ENCODE assay signal across 14 cellular contexts in the genomic region with DNA sequence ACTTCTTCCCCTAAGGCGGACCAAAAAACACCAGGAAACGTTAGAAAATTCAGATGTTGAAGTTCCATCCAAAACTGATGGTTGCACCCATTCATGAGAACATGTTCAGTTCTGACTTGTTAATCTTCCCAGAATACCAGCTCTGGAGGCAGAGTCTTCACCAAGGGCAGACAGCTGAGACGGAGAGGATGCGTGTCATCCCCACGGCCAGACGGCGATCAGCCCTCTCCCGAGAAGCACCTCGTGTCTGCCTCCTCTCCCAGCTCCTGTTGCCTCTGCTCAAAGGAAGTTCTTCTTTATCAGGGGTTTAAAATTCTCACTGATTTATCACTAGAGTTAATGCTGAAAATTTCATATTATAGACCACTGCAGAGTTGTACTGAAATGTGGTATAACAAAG.
"Had no signal": no experiment of that assay in that cellular context is flagged by ENCODE, and none has a peak within 500 bp of the region (broad histone marks: within the 10 kb centered on the region; RNA-seq: fewer than 3 reads in every experiment).

No MANE protein-coding gene starts in this region.

- H3K4me1 ChIP-seq: psoas muscle had no signal

- DNase-seq: activated CD4-positive, alpha-beta T cell treated with anti-CD3 and anti-CD28 coated beads, Interleukin-2, amount 10 ng/mL, durations not matched to agents 24 days and 14 days; activated CD8-positive, alpha-beta memory T cell treated with anti-CD3 and anti-CD28 coated beads, Interleukin-2, amount 50 U/mL, for 4 hours; activated CD8-positive, alpha-beta T cell treated with anti-CD3 and anti-CD28 coated beads, Interleukin-2, amount 10 ng/mL, durations not matched to agents 7 days and 5 days; activated gamma-delta T cell treated with Interleukin-2 at 50 U/mL for 16 hours; activated naive CD8-positive, alpha-beta T cell treated with anti-CD3 and anti-CD28 coated beads for 36 hours; hippocampal formation; left ventricle myocardium inferior; nucleus accumbens; psoas muscle; T-helper 2 cell had no signal

- H3K4me3 ChIP-seq: left ventricle myocardium inferior, psoas muscle, thoracic aorta had no signal

- H3K9me3 ChIP-seq: left ventricle myocardium inferior, psoas muscle, thoracic aorta had no signal

- ATAC-seq: activated CD8-positive, alpha-beta T cell treated with anti-CD3 and anti-CD28 coated beads, Interleukin-2, amount 10 ng/mL, durations not matched to agents 7 days and 5 days; natural killer cell treated with Interleukin-12 subunit alpha and Interleukin-12 subunit beta and Interleukin-15 and Interleukin-18, amount 100 ng/mL, for 72 hours; psoas muscle; sciatic nerve; WTC11 had no signal

- H3K27ac ChIP-seq: left ventricle myocardium inferior, psoas muscle, thoracic aorta had no signal
